21 cellular contexts compared by ENCODE assay signal in the genomic region with DNA sequence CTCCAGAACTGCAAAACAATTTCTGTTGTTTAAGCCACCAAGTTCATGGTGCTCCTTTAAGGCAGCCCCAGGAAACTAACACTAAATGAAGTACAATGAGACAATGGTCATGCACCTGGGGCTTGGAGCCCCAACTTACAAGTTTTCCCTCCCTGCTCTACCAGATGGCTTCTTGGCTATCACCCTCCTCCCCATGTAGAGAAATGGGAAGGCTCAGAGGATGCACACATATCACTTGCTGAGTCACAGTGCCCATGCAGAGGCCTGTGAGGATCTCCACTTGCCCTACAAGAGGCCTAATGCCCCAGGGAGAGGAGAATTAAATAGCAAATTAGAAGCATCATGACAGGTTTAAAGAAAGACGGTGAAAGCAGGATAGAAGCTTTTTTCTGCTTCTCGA.
DNase-seq lines count a peak whose midpoint lies in the region; ATAC-seq and TF ChIP-seq lines count a peak whose summit lies in the region.
"Had no signal": no experiment of that assay in that cellular context is flagged by ENCODE, and none has a peak within 500 bp of the region (broad histone marks: within the 10 kb centered on the region; RNA-seq: fewer than 3 reads in every experiment).

No MANE protein-coding gene starts in this region.

- no peaks in the 10 kb centered on the region for H3K4me1 ChIP-seq in vagina

- ATAC-seq in HG02885 (IDR thresholded peaks at IDR 0.05; ENCODE audit: poor library complexity, unreplicated experiment), result no peak
- no peak for ATAC-seq in Right ventricle myocardium inferior
- ATAC-seq: HCT116, SK-N-SH treated with all-trans-retinoic acid at 6 μM for 48 hours had no signal

- no peak overlapping the region for H3K4me3 ChIP-seq in fibroblast of mammary gland (ENCODE audit: control insufficient read depth, low read depth, low read length)
- H3K4me3 ChIP-seq in vagina, result no peak overlapping the region
- H3K4me3 ChIP-seq: BLaER1 treated with 17β-estradiol and CSF1 and Interleukin-3, amounts not matched to agents 10 nM and 100 nM; PC-9 had no signal

- H3K36me3 ChIP-seq in vagina, result no peaks in the 10 kb centered on the region
- H3K36me3 ChIP-seq: BLaER1 treated with 17β-estradiol and CSF1 and Interleukin-3, amounts not matched to agents 10 nM and 100 nM had no signal

- no peaks in the 10 kb centered on the region for H3K9me3 ChIP-seq in vagina

- TF ChIP-seq POLR2A in vagina (IDR thresholded peaks at IDR 0.05), result no peak

- H3K27ac ChIP-seq in vagina, result no peak overlapping the region
- H3K27ac ChIP-seq: 22Rv1; BLaER1 treated with 17β-estradiol and CSF1 and Interleukin-3, amounts not matched to agents 10 nM and 100 nM; PC-9 had no signal

- intact Hi-C loops in vagina (cut with DNase I), result no loop called here
- intact Hi-C loops in Right ventricle myocardium inferior (cut with DNase I), result loop anchor here (5.0 kb wide), 1 partner anchor 46 kb away; no protein-coding TSS in a partner anchor

- no peak for TF ChIP-seq CTCF in fibroblast of mammary gland (conservative IDR thresholded peaks at IDR 0.05; ENCODE audit: control insufficient read depth, insufficient read depth, low read depth, low read length)
- no peak for TF ChIP-seq CTCF in vagina (IDR thresholded peaks at IDR 0.05)

- peak; percentile 4 for DNase-seq in DMS53 (lab: John Stamatoyannopoulos, UW)
- DNase-seq in DMS53 treated with DMSO at 0.1 percent for 48 hours (lab: John Stamatoyannopoulos, UW; ENCODE audit: unreplicated experiment), result no peak
- DNase-seq in NCI-H226, result peak; percentile 25
- peak; percentile 45 for DNase-seq in fibroblast of mammary gland (ENCODE audit: low read depth)
- peak; percentile 43 to 62 for DNase-seq in vagina (ENCODE audit: extremely low spot score in 2 of 2)
- no peak for DNase-seq in NCI-H2196 treated with DMSO at 0.1 percent for 48 hours (lab: John Stamatoyannopoulos, UW; ENCODE audit: unreplicated experiment)
- no peak for DNase-seq in Right ventricle myocardium inferior (ENCODE audit: missing footprints)
- DNase-seq: Calu3; CD4-positive, alpha-beta memory T cell; GOT3; KG1; MV-4-11; NCI-H1694; NCI-H2081 treated with DMSO at 0.1 percent for 48 hours; NCI-H510A; PC-9 had no signal

- no peaks in the 10 kb centered on the region for H3K27me3 ChIP-seq in vagina
- H3K27me3 ChIP-seq: BLaER1 treated with 17β-estradiol and CSF1 and Interleukin-3, amounts not matched to agents 10 nM and 100 nM had no signal

Comparison
In these comparisons a context has a peak if more than half of its experiments do, and no peak if none do; other contexts are left out.
1. DNase-seq: peak in DMS53 (single experiment), NCI-H226 (single experiment), fibroblast of mammary gland (single experiment) and vagina (2 of 2); none in DMS53 treated with DMSO at 0.1 percent for 48 hours (single experiment), NCI-H2196 treated with DMSO at 0.1 percent for 48 hours (single experiment) and Right ventricle myocardium inferior (single experiment).